In the genomic region with DNA sequence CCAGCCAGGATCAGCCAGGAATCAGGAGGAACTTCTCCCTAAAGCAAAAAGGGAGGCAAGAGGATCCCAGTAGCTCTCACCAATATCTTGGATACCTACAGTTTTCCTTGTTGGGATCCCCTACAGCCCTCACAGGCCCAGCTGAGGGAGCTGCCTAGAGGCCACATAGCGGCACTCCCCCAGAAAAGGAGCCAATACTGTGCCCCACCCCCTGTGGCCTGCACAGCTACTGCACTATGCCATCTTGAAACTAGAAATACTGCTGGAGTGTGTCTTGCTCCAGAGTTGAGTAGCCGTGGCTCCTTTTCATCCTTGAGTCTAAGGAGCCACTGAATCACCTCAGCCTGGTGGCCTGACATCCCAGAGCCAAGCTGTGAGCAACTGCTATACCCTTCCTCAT, we compare ENCODE assay signal across 2 cellular contexts.
TF ChIP-seq lines count a peak whose summit lies in the region.

No MANE protein-coding gene starts in this region.

TF ChIP-seq in A549, 52 proteins besides CTCF, POLR2A, EP300 and RAD21 (continued from another document):
- TF ChIP-seq, protein P1, sequence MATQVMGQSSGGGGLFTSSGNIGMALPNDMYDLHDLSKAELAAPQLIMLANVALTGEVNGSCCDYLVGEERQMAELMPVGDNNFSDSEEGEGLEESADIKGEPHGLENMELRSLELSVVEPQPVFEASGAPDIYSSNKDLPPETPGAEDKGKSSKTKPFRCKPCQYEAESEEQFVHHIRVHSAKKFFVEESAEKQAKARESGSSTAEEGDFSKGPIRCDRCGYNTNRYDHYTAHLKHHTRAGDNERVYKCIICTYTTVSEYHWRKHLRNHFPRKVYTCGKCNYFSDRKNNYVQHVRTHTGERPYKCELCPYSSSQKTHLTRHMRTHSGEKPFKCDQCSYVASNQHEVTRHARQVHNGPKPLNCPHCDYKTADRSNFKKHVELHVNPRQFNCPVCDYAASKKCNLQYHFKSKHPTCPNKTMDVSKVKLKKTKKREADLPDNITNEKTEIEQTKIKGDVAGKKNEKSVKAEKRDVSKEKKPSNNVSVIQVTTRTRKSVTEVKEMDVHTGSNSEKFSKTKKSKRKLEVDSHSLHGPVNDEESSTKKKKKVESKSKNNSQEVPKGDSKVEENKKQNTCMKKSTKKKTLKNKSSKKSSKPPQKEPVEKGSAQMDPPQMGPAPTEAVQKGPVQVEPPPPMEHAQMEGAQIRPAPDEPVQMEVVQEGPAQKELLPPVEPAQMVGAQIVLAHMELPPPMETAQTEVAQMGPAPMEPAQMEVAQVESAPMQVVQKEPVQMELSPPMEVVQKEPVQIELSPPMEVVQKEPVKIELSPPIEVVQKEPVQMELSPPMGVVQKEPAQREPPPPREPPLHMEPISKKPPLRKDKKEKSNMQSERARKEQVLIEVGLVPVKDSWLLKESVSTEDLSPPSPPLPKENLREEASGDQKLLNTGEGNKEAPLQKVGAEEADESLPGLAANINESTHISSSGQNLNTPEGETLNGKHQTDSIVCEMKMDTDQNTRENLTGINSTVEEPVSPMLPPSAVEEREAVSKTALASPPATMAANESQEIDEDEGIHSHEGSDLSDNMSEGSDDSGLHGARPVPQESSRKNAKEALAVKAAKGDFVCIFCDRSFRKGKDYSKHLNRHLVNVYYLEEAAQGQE (IDR thresholded peaks at IDR 0.05) = no peak
- no peak for TF ChIP-seq RARB (CRISPR knock-in tag; IDR thresholded peaks at IDR 0.05)

TF ChIP-seq in GM23338, 12 proteins besides CTCF, POLR2A, EP300 and RAD21 (continued from another document):
- TF ChIP-seq, protein P2, sequence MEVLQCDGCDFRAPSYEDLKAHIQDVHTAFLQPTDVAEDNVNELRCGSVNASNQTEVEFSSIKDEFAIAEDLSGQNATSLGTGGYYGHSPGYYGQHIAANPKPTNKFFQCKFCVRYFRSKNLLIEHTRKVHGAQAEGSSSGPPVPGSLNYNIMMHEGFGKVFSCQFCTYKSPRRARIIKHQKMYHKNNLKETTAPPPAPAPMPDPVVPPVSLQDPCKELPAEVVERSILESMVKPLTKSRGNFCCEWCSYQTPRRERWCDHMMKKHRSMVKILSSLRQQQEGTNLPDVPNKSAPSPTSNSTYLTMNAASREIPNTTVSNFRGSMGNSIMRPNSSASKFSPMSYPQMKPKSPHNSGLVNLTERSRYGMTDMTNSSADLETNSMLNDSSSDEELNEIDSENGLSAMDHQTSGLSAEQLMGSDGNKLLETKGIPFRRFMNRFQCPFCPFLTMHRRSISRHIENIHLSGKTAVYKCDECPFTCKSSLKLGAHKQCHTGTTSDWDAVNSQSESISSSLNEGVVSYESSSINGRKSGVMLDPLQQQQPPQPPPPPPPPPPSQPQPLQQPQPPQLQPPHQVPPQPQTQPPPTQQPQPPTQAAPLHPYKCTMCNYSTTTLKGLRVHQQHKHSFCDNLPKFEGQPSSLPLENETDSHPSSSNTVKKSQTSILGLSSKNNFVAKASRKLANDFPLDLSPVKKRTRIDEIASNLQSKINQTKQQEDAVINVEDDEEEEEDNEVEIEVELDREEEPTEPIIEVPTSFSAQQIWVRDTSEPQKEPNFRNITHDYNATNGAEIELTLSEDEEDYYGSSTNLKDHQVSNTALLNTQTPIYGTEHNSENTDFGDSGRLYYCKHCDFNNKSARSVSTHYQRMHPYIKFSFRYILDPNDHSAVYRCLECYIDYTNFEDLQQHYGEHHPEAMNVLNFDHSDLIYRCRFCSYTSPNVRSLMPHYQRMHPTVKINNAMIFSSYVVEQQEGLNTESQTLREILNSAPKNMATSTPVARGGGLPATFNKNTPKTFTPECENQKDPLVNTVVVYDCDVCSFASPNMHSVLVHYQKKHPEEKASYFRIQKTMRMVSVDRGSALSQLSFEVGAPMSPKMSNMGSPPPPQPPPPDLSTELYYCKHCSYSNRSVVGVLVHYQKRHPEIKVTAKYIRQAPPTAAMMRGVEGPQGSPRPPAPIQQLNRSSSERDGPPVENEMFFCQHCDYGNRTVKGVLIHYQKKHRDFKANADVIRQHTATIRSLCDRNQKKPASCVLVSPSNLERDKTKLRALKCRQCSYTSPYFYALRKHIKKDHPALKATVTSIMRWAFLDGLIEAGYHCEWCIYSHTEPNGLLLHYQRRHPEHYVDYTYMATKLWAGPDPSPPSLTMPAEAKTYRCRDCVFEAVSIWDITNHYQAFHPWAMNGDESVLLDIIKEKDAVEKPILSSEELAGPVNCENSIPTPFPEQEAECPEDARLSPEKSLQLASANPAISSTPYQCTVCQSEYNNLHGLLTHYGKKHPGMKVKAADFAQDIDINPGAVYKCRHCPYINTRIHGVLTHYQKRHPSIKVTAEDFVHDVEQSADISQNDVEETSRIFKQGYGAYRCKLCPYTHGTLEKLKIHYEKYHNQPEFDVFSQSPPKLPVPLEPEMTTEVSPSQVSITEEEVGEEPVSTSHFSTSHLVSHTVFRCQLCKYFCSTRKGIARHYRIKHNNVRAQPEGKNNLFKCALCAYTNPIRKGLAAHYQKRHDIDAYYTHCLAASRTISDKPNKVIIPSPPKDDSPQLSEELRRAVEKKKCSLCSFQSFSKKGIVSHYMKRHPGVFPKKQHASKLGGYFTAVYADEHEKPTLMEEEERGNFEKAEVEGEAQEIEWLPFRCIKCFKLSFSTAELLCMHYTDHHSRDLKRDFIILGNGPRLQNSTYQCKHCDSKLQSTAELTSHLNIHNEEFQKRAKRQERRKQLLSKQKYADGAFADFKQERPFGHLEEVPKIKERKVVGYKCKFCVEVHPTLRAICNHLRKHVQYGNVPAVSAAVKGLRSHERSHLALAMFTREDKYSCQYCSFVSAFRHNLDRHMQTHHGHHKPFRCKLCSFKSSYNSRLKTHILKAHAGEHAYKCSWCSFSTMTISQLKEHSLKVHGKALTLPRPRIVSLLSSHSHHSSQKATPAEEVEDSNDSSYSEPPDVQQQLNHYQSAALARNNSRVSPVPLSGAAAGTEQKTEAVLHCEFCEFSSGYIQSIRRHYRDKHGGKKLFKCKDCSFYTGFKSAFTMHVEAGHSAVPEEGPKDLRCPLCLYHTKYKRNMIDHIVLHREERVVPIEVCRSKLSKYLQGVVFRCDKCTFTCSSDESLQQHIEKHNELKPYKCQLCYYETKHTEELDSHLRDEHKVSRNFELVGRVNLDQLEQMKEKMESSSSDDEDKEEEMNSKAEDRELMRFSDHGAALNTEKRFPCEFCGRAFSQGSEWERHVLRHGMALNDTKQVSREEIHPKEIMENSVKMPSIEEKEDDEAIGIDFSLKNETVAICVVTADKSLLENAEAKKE (CRISPR knock-in tag; IDR thresholded peaks at IDR 0.05) = no peak
- TF ChIP-seq, protein P3, sequence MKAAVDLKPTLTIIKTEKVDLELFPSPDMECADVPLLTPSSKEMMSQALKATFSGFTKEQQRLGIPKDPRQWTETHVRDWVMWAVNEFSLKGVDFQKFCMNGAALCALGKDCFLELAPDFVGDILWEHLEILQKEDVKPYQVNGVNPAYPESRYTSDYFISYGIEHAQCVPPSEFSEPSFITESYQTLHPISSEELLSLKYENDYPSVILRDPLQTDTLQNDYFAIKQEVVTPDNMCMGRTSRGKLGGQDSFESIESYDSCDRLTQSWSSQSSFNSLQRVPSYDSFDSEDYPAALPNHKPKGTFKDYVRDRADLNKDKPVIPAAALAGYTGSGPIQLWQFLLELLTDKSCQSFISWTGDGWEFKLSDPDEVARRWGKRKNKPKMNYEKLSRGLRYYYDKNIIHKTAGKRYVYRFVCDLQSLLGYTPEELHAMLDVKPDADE (IDR thresholded peaks at IDR 0.05) = no peak
- no peak for TF ChIP-seq CREB1 (CRISPR knock-in tag; IDR thresholded peaks at IDR 0.05; ENCODE audit: low read depth)
- TF ChIP-seq NANOG (IDR thresholded peaks at IDR 0.05; ENCODE audit: borderline replicate concordance) = no peak
- no peak for TF ChIP-seq STAT1 (IDR thresholded peaks at IDR 0.05; ENCODE audit: unreplicated experiment)
- no peak for TF ChIP-seq EZH2 (IDR thresholded peaks at IDR 0.05; ENCODE audit: low read depth, unreplicated experiment)
- no peak for TF ChIP-seq EZH2phosphoT487 (IDR thresholded peaks at IDR 0.05; ENCODE audit: unreplicated experiment)
- TF ChIP-seq JUNB (IDR thresholded peaks at IDR 0.05; ENCODE audit: unreplicated experiment) = no peak
